Comparison of ENCODE assay signal across 14 cellular contexts in the genomic region with DNA sequence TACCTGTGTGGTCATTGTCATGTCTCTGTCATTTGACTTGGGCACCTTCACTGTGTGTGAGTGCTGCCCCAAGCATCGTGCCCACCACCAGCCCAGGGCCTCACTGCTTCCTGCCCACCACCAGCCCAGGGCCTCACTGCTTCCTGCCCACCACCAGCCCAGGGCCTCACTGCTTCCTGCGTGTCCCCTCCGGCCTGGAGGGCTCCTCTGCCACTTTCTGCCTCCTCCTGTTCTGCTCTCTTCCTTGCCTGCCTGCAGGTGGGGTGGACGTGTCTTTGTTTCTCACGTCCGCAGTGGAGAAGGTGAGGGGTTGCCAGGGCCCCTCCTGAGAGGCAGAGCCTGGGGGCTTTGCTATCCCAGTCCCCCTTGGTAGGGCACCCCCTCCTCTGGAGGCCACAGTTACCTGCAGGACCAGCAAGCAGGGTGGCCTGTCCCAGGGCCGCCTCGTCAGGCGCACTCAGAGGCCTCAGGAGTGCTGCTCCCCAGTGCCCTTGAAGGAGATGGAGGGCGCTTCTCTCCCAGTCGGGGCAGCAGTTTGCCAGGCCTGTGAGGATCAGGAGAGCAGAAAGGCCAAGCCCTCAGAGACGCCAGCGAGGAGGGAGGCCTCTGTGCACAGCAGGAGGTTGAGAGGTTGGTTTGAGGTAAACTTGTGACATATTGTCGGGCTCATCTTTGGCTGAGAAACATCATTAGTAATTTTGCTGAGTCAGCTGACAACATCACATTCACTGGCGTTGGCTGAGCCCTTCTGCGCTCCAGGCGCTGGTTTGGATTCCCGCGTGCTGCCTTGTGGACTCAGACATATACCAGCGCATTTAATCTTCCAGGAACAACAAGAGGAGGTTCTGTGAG.
DNase-seq lines count a peak whose midpoint lies in the region; ATAC-seq, FAIRE-seq and TF ChIP-seq lines count a peak whose summit lies in the region.
"Had no signal": no experiment of that assay in that cellular context is flagged by ENCODE, and none has a peak within 500 bp of the region (broad histone marks: within the 10 kb centered on the region; RNA-seq: fewer than 3 reads in every experiment).

No MANE protein-coding gene starts in this region.

- H3K9ac ChIP-seq in HepG2 (ENCODE audit: insufficient read depth, low read depth, low read length), result no peak overlapping the region

- TF ChIP-seq CTCF in MCF 10A (IDR thresholded peaks at IDR 0.05; ENCODE audit: unreplicated experiment) (no peak), breast epithelium (IDR thresholded peaks at IDR 0.05) (no peak), HepG2 (CRISPR knock-in tag; IDR thresholded peaks at IDR 0.05) (no peak)

- WGBS in HepG2 (ENCODE audit: low lambda C conversion rate), result 93% methylated on average over 15 of the region's 20 CpGs

- DNase-seq in MCF 10A (ENCODE audit: unreplicated experiment) (no peak), breast epithelium (ENCODE audit: low spot score in 2 of 2) (no peak), HepG2 (ENCODE audit: low spot score) (no peak), kidney tubule cell (ENCODE audit: low spot score) (no peak), NCI-H146 (lab: John Stamatoyannopoulos, UW) (no peak)
- no peak for DNase-seq in activated CD8-positive, alpha-beta T cell treated with anti-CD3 and anti-CD28 coated beads, Interleukin-2, amount 10 ng/mL, durations not matched to agents 7 days and 5 days
- DNase-seq: activated CD4-positive, alpha-beta T cell treated with anti-CD3 and anti-CD28 coated beads for 1 hour; activated T-cell treated with anti-CD3 and anti-CD28 coated beads, Interleukin-2, amount 50 U/mL, for 1 hour; T-cell had no signal

- no peak overlapping the region for H3K4me2 ChIP-seq in HepG2 (ENCODE audit: low read depth, low read length)

- CTCF ChIA-PET in MCF 10A (lab: Yijun Ruan, JAX), result no interaction called here
- CTCF ChIA-PET in activated CD8-positive, alpha-beta T cell treated with anti-CD3 and anti-CD28 coated beads, Interleukin-2, amount 10 ng/mL, durations not matched to agents 7 days and 5 days (lab: Charles Lee), result no interaction called here
- CTCF ChIA-PET in HepG2 (lab: Yijun Ruan, JAX; ENCODE audit: low intra/inter-chr PET ratio, low total read pairs), result no interaction called here

- no peaks in the 10 kb centered on the region for H3K9me3 Mint-ChIP-seq in MCF 10A (ENCODE audit: unreplicated experiment)
- no peaks in the 10 kb centered on the region for H3K9me3 Mint-ChIP-seq in activated CD8-positive, alpha-beta T cell treated with anti-CD3 and anti-CD28 coated beads, Interleukin-2, amount 10 ng/mL, durations not matched to agents 7 days and 5 days (ENCODE audit: insufficient read depth)
- H3K9me3 Mint-ChIP-seq: mesothelial cell of epicardium, T-cell had no signal

- H3K4me3 ChIP-seq in breast epithelium (no peak overlapping the region), HepG2 (replicated peaks in 1 of 3; ENCODE audit: insufficient read depth in 1 of 3, low read depth in 2 of 3, low read length in 3 of 3) (no peak overlapping the region)
- H3K4me3 ChIP-seq: thoracic aorta had no signal

- TF ChIP-seq EP300 in HepG2 (IDR thresholded peaks at IDR 0.05; ENCODE audit: low read depth in 2 of 2, low read length in 2 of 2) (no peak), HepG2 (CRISPR knock-in tag; IDR thresholded peaks at IDR 0.05; ENCODE audit: borderline replicate concordance) (no peak)

- no peak for TF ChIP-seq RAD21 in HepG2 (CRISPR knock-in tag; IDR thresholded peaks at IDR 0.05)

- no peak overlapping the region for H3K27ac ChIP-seq in breast epithelium
- H3K27ac ChIP-seq in HepG2 (ENCODE audit: extremely low read length, insufficient read depth, low read length), result no peak overlapping the region
- H3K27ac ChIP-seq: thoracic aorta had no signal

- in situ Hi-C loops in HepG2 (cut with HindIII; ENCODE audit: extremely low pct_ligation_motif_present, low pct_unique_long_range_greater_than_20kb), result no loop called here

- H3K36me3 ChIP-seq in breast epithelium (no peaks in the 10 kb centered on the region), HepG2 (replicated peaks in 1 of 2; ENCODE audit: control insufficient read depth in 1 of 2, insufficient read depth in 2 of 2, low read length in 2 of 2) (peaks cover 6 to 9% of the 10 kb centered on the region in 2 experiments; a peak in 3 of 5 replicates)
- H3K36me3 ChIP-seq: thoracic aorta had no signal

- intact Hi-C loops in MCF 10A (cut with micrococcal nuclease) (no loop called here), breast epithelium (cut with DNase I; ENCODE audit: low total_unique reads) (no loop called here), HepG2 (cut with micrococcal nuclease; ENCODE audit: unreplicated experiment) (no loop called here)

- POLR2A ChIA-PET in MCF 10A (lab: Yijun Ruan, JAX), result no interaction called here
- POLR2A ChIA-PET in activated CD8-positive, alpha-beta T cell treated with anti-CD3 and anti-CD28 coated beads, Interleukin-2, amount 10 ng/mL, durations not matched to agents 7 days and 5 days (lab: Charles Lee), result no interaction called here
- POLR2A ChIA-PET in HepG2 (lab: Yijun Ruan, JAX), result no interaction called here

- H3K79me2 ChIP-seq in HepG2 (ENCODE audit: insufficient read depth, low read length), result no peaks in the 10 kb centered on the region

- H2AFZ ChIP-seq in HepG2 (ENCODE audit: low read length), result no peak overlapping the region

- no peak for TF ChIP-seq POLR2A in breast epithelium (IDR thresholded peaks at IDR 0.05)
- TF ChIP-seq POLR2A in HepG2 (IDR thresholded peaks at IDR 0.05; ENCODE audit: insufficient read depth in 1 of 2, low read depth in 2 of 2, low read length in 2 of 2), result no peak

- H3K4me3 Mint-ChIP-seq in MCF 10A (ENCODE audit: unreplicated experiment), result no peak overlapping the region
- H3K4me3 Mint-ChIP-seq in activated CD8-positive, alpha-beta T cell treated with anti-CD3 and anti-CD28 coated beads, Interleukin-2, amount 10 ng/mL, durations not matched to agents 7 days and 5 days, result peak overlapping the region; percentile 5
- H3K4me3 Mint-ChIP-seq: mesothelial cell of epicardium, T-cell had no signal

- peak; percentile 21 for ATAC-seq in activated CD8-positive, alpha-beta T cell treated with anti-CD3 and anti-CD28 coated beads, Interleukin-2, amount 10 ng/mL, durations not matched to agents 7 days and 5 days
- ATAC-seq in HepG2 (no peak), HG02678 (IDR thresholded peaks at IDR 0.05; ENCODE audit: unreplicated experiment) (no peak), HG03469 (IDR thresholded peaks at IDR 0.05; ENCODE audit: unreplicated experiment) (no peak)
- ATAC-seq: T-cell had no signal

- H3K27me3 ChIP-seq in breast epithelium (no peaks in the 10 kb centered on the region), HepG2 (ENCODE audit: control insufficient read depth in 1 of 2, insufficient read depth in 2 of 2, low read length in 2 of 2) (no peaks in the 10 kb centered on the region)

- H3K36me3 Mint-ChIP-seq in MCF 10A (ENCODE audit: insufficient read depth, unreplicated experiment), result peaks cover 6% of the 10 kb centered on the region
- peaks cover 2% of the 10 kb centered on the region for H3K36me3 Mint-ChIP-seq in activated CD8-positive, alpha-beta T cell treated with anti-CD3 and anti-CD28 coated beads, Interleukin-2, amount 10 ng/mL, durations not matched to agents 7 days and 5 days (ENCODE audit: low read depth)

- H4K20me1 ChIP-seq in HepG2 (ENCODE audit: insufficient read depth, low read length), result no peaks in the 10 kb centered on the region

- peak overlapping the region; percentile 37 for H3K27ac Mint-ChIP-seq in MCF 10A (ENCODE audit: low read depth, unreplicated experiment)
- H3K27ac Mint-ChIP-seq in activated CD8-positive, alpha-beta T cell treated with anti-CD3 and anti-CD28 coated beads, Interleukin-2, amount 10 ng/mL, durations not matched to agents 7 days and 5 days, result peak overlapping the region; percentile 79
- H3K27ac Mint-ChIP-seq: mesothelial cell of epicardium, T-cell had no signal

- BruUV-seq in MCF 10A (replicated peaks; lab: Mats Ljungman, UMichigan) (no TSS peak), HepG2 (replicated peaks; lab: Mats Ljungman, UMichigan) (no TSS peak)

- H3K27me3 Mint-ChIP-seq in MCF 10A (ENCODE audit: insufficient read depth, unreplicated experiment), result no peaks in the 10 kb centered on the region
- no peaks in the 10 kb centered on the region for H3K27me3 Mint-ChIP-seq in activated CD8-positive, alpha-beta T cell treated with anti-CD3 and anti-CD28 coated beads, Interleukin-2, amount 10 ng/mL, durations not matched to agents 7 days and 5 days (ENCODE audit: low read depth)
- H3K27me3 Mint-ChIP-seq: T-cell had no signal

- FAIRE-seq in HepG2 (lab: Jason Lieb, UNC), result no peak
- FAIRE-seq: frontal cortex had no signal

- H3K4me1 ChIP-seq in breast epithelium, result no peaks in the 10 kb centered on the region
- peaks cover 23% of the 10 kb centered on the region for H3K4me1 ChIP-seq in HepG2 (ENCODE audit: insufficient read depth, low read length)

- H3K9me3 ChIP-seq in breast epithelium (no peaks in the 10 kb centered on the region), HepG2 (ENCODE audit: low read length) (no peaks in the 10 kb centered on the region)
- H3K9me3 ChIP-seq: thoracic aorta had no signal

- H3K4me1 Mint-ChIP-seq in MCF 10A (ENCODE audit: insufficient read depth, unreplicated experiment), result no peaks in the 10 kb centered on the region
- H3K4me1 Mint-ChIP-seq in activated CD8-positive, alpha-beta T cell treated with anti-CD3 and anti-CD28 coated beads, Interleukin-2, amount 10 ng/mL, durations not matched to agents 7 days and 5 days (ENCODE audit: low read depth), result peaks cover 29% of the 10 kb centered on the region

TF ChIP-seq in HepG2, 621 proteins besides CTCF, POLR2A, EP300 and RAD21 (continues in another document):
- no peak for TF ChIP-seq RXRA (CRISPR knock-in tag; IDR thresholded peaks at IDR 0.05)
- TF ChIP-seq SMARCC2 (IDR thresholded peaks at IDR 0.05), result no peak
- TF ChIP-seq, protein P1, sequence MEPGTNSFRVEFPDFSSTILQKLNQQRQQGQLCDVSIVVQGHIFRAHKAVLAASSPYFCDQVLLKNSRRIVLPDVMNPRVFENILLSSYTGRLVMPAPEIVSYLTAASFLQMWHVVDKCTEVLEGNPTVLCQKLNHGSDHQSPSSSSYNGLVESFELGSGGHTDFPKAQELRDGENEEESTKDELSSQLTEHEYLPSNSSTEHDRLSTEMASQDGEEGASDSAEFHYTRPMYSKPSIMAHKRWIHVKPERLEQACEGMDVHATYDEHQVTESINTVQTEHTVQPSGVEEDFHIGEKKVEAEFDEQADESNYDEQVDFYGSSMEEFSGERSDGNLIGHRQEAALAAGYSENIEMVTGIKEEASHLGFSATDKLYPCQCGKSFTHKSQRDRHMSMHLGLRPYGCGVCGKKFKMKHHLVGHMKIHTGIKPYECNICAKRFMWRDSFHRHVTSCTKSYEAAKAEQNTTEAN (CRISPR knock-in tag; conservative IDR thresholded peaks at IDR 0.05), result no peak
- TF ChIP-seq JUNB (CRISPR knock-in tag; IDR thresholded peaks at IDR 0.05; ENCODE audit: borderline replicate concordance), result no peak
